ENCODE assay signal across 1 cellular context in the genomic region with DNA sequence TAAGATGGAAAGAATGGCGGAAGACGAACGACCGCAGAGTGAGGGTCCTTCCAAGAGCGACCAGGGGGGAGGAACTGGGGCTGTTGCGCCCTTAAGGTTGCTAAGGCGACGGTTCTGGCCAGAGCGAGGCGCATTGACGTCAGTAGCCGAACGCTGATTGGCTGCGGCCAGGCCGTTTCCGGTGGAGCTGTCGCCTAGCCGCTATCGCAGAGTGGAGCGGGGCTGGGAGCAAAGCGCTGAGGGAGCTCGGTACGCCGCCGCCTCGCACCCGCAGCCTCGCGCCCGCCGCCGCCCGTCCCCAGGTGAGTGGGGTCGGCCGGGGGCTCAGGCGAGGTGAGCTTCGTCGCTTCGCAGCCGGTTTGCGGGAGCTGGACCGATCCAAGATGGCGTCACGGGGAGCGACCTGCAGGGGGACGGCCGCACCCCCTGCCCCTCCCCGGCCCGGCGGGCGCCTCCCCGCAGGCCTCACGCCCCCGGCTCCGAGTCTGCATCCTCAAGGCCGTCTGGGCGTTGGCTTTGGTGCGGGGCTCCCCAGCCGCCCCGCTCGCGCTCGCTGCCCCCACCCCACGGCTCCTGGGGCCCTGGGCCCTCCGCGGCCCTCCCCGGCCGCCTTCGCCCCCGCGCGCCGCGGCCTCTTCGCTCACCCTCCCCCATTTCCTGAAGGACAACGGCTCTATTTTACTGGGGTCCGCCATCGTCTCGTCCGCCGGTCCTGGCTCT.
A peak's percentile ranks its signal among the peaks of the same experiment; 100 is the strongest.
TF ChIP-seq lines count a peak whose summit lies in the region.

A gene (plus strand): TSS at position 184 of the 720 bp plus-strand sequence. CDS start 2,970 bp downstream, outside the sequence.

TF ChIP-seq in HepG2, 621 proteins besides CTCF, POLR2A, EP300 and RAD21 (continued from another document and continues in another):
- TF ChIP-seq ZNF737 (CRISPR knock-in tag; IDR thresholded peaks at IDR 0.05; ENCODE audit: borderline replicate concordance) (no peak), DNMT3B (CRISPR knock-in tag; conservative IDR thresholded peaks at IDR 0.05) (no peak), ZBTB42 (CRISPR knock-in tag; IDR thresholded peaks at IDR 0.05) (no peak), ARNTL (CRISPR knock-in tag; IDR thresholded peaks at IDR 0.05) (no peak), FOXC1 (CRISPR knock-in tag; IDR thresholded peaks at IDR 0.05; ENCODE audit: borderline replicate concordance) (no peak; the same call in 1 of the 2 replicates), ZBTB21 (CRISPR knock-in tag; IDR thresholded peaks at IDR 0.05) (no peak), ZNF501 (CRISPR knock-in tag; IDR thresholded peaks at IDR 0.05) (no peak), ZNF101 (CRISPR knock-in tag; IDR thresholded peaks at IDR 0.05; ENCODE audit: borderline replicate concordance, low read depth) (no peak), ZSCAN31 (CRISPR knock-in tag; IDR thresholded peaks at IDR 0.05; ENCODE audit: low read depth) (no peak), ZNF232 (CRISPR knock-in tag; IDR thresholded peaks at IDR 0.05; ENCODE audit: borderline replicate concordance) (peak; percentile 75), ZNF24 (IDR thresholded peaks at IDR 0.05) (no peak), NCOA5 (CRISPR knock-in tag; IDR thresholded peaks at IDR 0.05) (no peak), ZNF10 (CRISPR knock-in tag; IDR thresholded peaks at IDR 0.05; ENCODE audit: borderline replicate concordance, low read depth) (no peak), PCBP2 (optimal IDR thresholded peaks at IDR 0.05; ENCODE audit: low read depth, low read length, poor library complexity, severe bottlenecking) (no peak), ZNF883 (CRISPR knock-in tag; IDR thresholded peaks at IDR 0.05; ENCODE audit: not compliant biosample characterization) (peak; percentile 84), ZNF83 (CRISPR knock-in tag; IDR thresholded peaks at IDR 0.05; ENCODE audit: borderline replicate concordance) (no peak), DMAP1 (CRISPR knock-in tag; IDR thresholded peaks at IDR 0.05) (peak; percentile 92), MYNN (CRISPR knock-in tag; IDR thresholded peaks at IDR 0.05; ENCODE audit: low read depth) (no peak), ZNF761 (CRISPR knock-in tag; conservative IDR thresholded peaks at IDR 0.05) (no peak), ZNF839 (CRISPR knock-in tag; IDR thresholded peaks at IDR 0.05; ENCODE audit: borderline replicate concordance) (no peak), CHD2 (IDR thresholded peaks at IDR 0.05; ENCODE audit: low read depth, low read length) (no peak), NPAS2 (CRISPR knock-in tag; IDR thresholded peaks at IDR 0.05; ENCODE audit: borderline replicate concordance) (no peak), RCOR2 (CRISPR knock-in tag; IDR thresholded peaks at IDR 0.05) (no peak), SMAD1 (CRISPR knock-in tag; IDR thresholded peaks at IDR 0.05; ENCODE audit: borderline replicate concordance, low read depth) (no peak)
- TF ChIP-seq, protein P1, sequence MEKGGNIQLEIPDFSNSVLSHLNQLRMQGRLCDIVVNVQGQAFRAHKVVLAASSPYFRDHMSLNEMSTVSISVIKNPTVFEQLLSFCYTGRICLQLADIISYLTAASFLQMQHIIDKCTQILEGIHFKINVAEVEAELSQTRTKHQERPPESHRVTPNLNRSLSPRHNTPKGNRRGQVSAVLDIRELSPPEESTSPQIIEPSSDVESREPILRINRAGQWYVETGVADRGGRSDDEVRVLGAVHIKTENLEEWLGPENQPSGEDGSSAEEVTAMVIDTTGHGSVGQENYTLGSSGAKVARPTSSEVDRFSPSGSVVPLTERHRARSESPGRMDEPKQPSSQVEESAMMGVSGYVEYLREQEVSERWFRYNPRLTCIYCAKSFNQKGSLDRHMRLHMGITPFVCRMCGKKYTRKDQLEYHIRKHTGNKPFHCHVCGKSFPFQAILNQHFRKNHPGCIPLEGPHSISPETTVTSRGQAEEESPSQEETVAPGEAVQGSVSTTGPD (CRISPR knock-in tag; IDR thresholded peaks at IDR 0.05): no peak
- TF ChIP-seq, protein P2, sequence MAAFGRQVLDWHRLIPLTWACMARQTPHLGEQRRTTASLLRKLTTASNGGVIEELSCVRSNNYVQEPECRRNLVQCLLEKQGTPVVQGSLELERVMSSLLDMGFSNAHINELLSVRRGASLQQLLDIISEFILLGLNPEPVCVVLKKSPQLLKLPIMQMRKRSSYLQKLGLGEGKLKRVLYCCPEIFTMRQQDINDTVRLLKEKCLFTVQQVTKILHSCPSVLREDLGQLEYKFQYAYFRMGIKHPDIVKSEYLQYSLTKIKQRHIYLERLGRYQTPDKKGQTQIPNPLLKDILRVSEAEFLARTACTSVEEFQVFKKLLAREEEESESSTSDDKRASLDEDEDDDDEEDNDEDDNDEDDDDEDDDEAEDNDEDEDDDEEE (CRISPR knock-in tag; IDR thresholded peaks at IDR 0.05): no peak; the same call in 1 of the 2 replicates
- TF ChIP-seq, protein P3, sequence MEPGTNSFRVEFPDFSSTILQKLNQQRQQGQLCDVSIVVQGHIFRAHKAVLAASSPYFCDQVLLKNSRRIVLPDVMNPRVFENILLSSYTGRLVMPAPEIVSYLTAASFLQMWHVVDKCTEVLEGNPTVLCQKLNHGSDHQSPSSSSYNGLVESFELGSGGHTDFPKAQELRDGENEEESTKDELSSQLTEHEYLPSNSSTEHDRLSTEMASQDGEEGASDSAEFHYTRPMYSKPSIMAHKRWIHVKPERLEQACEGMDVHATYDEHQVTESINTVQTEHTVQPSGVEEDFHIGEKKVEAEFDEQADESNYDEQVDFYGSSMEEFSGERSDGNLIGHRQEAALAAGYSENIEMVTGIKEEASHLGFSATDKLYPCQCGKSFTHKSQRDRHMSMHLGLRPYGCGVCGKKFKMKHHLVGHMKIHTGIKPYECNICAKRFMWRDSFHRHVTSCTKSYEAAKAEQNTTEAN (CRISPR knock-in tag; conservative IDR thresholded peaks at IDR 0.05): peak; percentile 76
- TF ChIP-seq, protein P4, sequence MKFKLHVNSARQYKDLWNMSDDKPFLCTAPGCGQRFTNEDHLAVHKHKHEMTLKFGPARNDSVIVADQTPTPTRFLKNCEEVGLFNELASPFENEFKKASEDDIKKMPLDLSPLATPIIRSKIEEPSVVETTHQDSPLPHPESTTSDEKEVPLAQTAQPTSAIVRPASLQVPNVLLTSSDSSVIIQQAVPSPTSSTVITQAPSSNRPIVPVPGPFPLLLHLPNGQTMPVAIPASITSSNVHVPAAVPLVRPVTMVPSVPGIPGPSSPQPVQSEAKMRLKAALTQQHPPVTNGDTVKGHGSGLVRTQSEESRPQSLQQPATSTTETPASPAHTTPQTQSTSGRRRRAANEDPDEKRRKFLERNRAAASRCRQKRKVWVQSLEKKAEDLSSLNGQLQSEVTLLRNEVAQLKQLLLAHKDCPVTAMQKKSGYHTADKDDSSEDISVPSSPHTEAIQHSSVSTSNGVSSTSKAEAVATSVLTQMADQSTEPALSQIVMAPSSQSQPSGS (CRISPR knock-in tag; IDR thresholded peaks at IDR 0.05): peak; percentile 67; the same call in 1 of the 2 replicates
- TF ChIP-seq, protein P5, sequence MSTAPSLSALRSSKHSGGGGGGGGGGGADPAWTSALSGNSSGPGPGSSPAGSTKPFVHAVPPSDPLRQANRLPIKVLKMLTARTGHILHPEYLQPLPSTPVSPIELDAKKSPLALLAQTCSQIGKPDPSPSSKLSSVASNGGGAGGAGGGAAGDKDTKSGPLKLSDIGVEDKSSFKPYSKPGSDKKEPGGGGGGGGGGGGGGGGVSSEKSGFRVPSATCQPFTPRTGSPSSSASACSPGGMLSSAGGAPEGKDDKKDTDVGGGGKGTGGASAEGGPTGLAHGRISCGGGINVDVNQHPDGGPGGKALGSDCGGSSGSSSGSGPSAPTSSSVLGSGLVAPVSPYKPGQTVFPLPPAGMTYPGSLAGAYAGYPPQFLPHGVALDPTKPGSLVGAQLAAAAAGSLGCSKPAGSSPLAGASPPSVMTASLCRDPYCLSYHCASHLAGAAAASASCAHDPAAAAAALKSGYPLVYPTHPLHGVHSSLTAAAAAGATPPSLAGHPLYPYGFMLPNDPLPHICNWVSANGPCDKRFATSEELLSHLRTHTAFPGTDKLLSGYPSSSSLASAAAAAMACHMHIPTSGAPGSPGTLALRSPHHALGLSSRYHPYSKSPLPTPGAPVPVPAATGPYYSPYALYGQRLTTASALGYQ (CRISPR knock-in tag; IDR thresholded peaks at IDR 0.05): no peak
- TF ChIP-seq, protein P6, sequence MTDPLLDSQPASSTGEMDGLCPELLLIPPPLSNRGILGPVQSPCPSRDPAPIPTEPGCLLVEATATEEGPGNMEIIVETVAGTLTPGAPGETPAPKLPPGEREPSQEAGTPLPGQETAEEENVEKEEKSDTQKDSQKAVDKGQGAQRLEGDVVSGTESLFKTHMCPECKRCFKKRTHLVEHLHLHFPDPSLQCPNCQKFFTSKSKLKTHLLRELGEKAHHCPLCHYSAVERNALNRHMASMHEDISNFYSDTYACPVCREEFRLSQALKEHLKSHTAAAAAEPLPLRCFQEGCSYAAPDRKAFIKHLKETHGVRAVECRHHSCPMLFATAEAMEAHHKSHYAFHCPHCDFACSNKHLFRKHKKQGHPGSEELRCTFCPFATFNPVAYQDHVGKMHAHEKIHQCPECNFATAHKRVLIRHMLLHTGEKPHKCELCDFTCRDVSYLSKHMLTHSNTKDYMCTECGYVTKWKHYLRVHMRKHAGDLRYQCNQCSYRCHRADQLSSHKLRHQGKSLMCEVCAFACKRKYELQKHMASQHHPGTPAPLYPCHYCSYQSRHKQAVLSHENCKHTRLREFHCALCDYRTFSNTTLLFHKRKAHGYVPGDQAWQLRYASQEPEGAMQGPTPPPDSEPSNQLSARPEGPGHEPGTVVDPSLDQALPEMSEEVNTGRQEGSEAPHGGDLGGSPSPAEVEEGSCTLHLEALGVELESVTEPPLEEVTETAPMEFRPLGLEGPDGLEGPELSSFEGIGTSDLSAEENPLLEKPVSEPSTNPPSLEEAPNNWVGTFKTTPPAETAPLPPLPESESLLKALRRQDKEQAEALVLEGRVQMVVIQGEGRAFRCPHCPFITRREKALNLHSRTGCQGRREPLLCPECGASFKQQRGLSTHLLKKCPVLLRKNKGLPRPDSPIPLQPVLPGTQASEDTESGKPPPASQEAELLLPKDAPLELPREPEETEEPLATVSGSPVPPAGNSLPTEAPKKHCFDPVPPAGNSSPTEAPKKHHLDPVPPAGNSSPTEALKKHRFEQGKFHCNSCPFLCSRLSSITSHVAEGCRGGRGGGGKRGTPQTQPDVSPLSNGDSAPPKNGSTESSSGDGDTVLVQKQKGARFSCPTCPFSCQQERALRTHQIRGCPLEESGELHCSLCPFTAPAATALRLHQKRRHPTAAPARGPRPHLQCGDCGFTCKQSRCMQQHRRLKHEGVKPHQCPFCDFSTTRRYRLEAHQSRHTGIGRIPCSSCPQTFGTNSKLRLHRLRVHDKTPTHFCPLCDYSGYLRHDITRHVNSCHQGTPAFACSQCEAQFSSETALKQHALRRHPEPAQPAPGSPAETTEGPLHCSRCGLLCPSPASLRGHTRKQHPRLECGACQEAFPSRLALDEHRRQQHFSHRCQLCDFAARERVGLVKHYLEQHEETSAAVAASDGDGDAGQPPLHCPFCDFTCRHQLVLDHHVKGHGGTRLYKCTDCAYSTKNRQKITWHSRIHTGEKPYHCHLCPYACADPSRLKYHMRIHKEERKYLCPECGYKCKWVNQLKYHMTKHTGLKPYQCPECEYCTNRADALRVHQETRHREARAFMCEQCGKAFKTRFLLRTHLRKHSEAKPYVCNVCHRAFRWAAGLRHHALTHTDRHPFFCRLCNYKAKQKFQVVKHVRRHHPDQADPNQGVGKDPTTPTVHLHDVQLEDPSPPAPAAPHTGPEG (CRISPR knock-in tag; IDR thresholded peaks at IDR 0.05): peak; percentile 35; the same call in 1 of the 2 replicates
- TF ChIP-seq, protein P7, sequence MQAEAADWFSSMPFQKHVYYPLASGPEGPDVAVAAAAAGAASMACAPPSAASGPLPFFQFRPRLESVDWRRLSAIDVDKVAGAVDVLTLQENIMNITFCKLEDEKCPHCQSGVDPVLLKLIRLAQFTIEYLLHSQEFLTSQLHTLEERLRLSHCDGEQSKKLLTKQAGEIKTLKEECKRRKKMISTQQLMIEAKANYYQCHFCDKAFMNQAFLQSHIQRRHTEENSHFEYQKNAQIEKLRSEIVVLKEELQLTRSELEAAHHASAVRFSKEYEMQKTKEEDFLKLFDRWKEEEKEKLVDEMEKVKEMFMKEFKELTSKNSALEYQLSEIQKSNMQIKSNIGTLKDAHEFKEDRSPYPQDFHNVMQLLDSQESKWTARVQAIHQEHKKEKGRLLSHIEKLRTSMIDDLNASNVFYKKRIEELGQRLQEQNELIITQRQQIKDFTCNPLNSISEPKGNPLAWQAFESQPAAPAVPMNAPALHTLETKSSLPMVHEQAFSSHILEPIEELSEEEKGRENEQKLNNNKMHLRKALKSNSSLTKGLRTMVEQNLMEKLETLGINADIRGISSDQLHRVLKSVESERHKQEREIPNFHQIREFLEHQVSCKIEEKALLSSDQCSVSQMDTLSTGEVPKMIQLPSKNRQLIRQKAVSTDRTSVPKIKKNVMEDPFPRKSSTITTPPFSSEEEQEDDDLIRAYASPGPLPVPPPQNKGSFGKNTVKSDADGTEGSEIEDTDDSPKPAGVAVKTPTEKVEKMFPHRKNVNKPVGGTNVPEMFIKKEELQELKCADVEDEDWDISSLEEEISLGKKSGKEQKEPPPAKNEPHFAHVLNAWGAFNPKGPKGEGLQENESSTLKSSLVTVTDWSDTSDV (CRISPR knock-in tag; IDR thresholded peaks at IDR 0.05): no peak
- TF ChIP-seq, protein P8, sequence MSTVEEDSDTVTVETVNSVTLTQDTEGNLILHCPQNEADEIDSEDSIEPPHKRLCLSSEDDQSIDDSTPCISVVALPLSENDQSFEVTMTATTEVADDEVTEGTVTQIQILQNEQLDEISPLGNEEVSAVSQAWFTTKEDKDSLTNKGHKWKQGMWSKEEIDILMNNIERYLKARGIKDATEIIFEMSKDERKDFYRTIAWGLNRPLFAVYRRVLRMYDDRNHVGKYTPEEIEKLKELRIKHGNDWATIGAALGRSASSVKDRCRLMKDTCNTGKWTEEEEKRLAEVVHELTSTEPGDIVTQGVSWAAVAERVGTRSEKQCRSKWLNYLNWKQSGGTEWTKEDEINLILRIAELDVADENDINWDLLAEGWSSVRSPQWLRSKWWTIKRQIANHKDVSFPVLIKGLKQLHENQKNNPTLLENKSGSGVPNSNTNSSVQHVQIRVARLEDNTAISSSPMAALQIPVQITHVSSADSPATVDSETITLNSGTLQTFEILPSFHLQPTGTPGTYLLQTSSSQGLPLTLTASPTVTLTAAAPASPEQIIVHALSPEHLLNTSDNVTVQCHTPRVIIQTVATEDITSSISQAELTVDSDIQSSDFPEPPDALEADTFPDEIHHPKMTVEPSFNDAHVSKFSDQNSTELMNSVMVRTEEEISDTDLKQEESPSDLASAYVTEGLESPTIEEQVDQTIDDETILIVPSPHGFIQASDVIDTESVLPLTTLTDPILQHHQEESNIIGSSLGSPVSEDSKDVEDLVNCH (CRISPR knock-in tag; IDR thresholded peaks at IDR 0.05): no peak
- TF ChIP-seq, protein P9, sequence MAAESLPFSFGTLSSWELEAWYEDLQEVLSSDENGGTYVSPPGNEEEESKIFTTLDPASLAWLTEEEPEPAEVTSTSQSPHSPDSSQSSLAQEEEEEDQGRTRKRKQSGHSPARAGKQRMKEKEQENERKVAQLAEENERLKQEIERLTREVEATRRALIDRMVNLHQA (CRISPR knock-in tag; IDR thresholded peaks at IDR 0.05): no peak
- TF ChIP-seq, protein P10, sequence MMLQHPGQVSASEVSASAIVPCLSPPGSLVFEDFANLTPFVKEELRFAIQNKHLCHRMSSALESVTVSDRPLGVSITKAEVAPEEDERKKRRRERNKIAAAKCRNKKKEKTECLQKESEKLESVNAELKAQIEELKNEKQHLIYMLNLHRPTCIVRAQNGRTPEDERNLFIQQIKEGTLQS (CRISPR knock-in tag; IDR thresholded peaks at IDR 0.05): peak; percentile 57; the same call in 1 of the 2 replicates
